8 cellular contexts compared by ENCODE assay signal in genomic region chr6:31660998-31661866, GRCh38. TPM values are rescaled to one million over a fixed set of nuclear protein-coding genes. Genes with fewer than 3 reads are reported as not detected.
DNase-seq lines count a peak whose midpoint lies in the region; ATAC-seq, FAIRE-seq and TF ChIP-seq lines count a peak whose summit lies in the region.

No MANE protein-coding gene starts in this region.

- peak overlapping the region; percentile 89 for H3K27ac Mint-ChIP-seq in Caco-2 (ENCODE audit: unreplicated experiment)
- peak overlapping the region; percentile 92 for H3K27ac Mint-ChIP-seq in osteocyte (ENCODE audit: unreplicated experiment)

- peaks cover 81% of the 10 kb centered on the region for H3K36me3 Mint-ChIP-seq in Caco-2 (ENCODE audit: insufficient read depth, unreplicated experiment)
- peaks cover 12% of the 10 kb centered on the region for H3K36me3 Mint-ChIP-seq in osteocyte (ENCODE audit: unreplicated experiment)

- H3K27me3 Mint-ChIP-seq in Caco-2 (ENCODE audit: insufficient read depth, unreplicated experiment) (no peaks in the 10 kb centered on the region), osteocyte (ENCODE audit: unreplicated experiment) (no peaks in the 10 kb centered on the region)

- H3K36me3 ChIP-seq in Caco-2 (ENCODE audit: control insufficient read depth, insufficient read depth, low read length) (peaks cover 9% of the 10 kb centered on the region), OCI-LY1 (ENCODE audit: insufficient read depth, low read length) (peaks cover 19% of the 10 kb centered on the region; the same call in 1 of the 2 replicates), endothelial cell of umbilical vein (ENCODE audit: control insufficient read depth in 2 of 2, extremely low read depth in 1 of 2, insufficient read depth in 2 of 2, low read length in 2 of 2) (peaks cover 3 to 4% of the 10 kb centered on the region in 2 experiments)

- H3K27ac ChIP-seq in OCI-LY1 (ENCODE audit: low read depth, low read length, poor library complexity, severe bottlenecking), result peak overlapping the region; percentile 38
- H3K27ac ChIP-seq in endothelial cell of umbilical vein (ENCODE audit: insufficient read depth, low read depth, low read length), result peak overlapping the region; percentile 33

- H3K4me1 Mint-ChIP-seq in Caco-2 (ENCODE audit: low read depth, unreplicated experiment) (peaks cover 45% of the 10 kb centered on the region), osteocyte (ENCODE audit: unreplicated experiment) (peaks cover 59% of the 10 kb centered on the region)

- H3K4me3 Mint-ChIP-seq in Caco-2 (ENCODE audit: unreplicated experiment) (peak overlapping the region; percentile 88), osteocyte (ENCODE audit: unreplicated experiment) (peak overlapping the region; percentile 82)

- no peaks in the 10 kb centered on the region for H3F3A ChIP-seq in OCI-LY1 (ENCODE audit: insufficient read depth, low read length)

- peak overlapping the region; percentile 97 for H3K4me2 ChIP-seq in OCI-LY1 (ENCODE audit: low read length)
- H3K4me2 ChIP-seq in endothelial cell of umbilical vein (ENCODE audit: insufficient read depth, low read length), result peak overlapping the region; percentile 67

- TF ChIP-seq CTCF in Caco-2 (IDR thresholded peaks at IDR 0.05; ENCODE audit: insufficient read depth in 1 of 2, low read depth in 1 of 2, low read length in 1 of 2, severe bottlenecking in 1 of 2, unreplicated experiment in 1 of 2) (no peak), OCI-LY1 (IDR thresholded peaks at IDR 0.05; ENCODE audit: low read length) (no peak), endothelial cell of umbilical vein (IDR thresholded peaks at IDR 0.05; ENCODE audit: extremely low read depth in 1 of 2, insufficient read depth in 1 of 2, low read depth in 1 of 2, low read length in 2 of 2) (no peak), osteocyte (IDR thresholded peaks at IDR 0.05) (no peak)

- H3K9me3 ChIP-seq in Caco-2, result no peaks in the 10 kb centered on the region
- H3K9me3 ChIP-seq in OCI-LY1 (ENCODE audit: low read length), result no peaks in the 10 kb centered on the region
- no peaks in the 10 kb centered on the region for H3K9me3 ChIP-seq in endothelial cell of umbilical vein (replicated peaks; ENCODE audit: control insufficient read depth, insufficient read depth, low read length)

- CTCF ChIA-PET in Caco-2 (lab: Charles Lee) (interaction anchor here (0.7 to 1.3 kb wide), 5 partner anchors 9 to 154 kb away, joined by 3 to 6 read pairs (median 3); partner anchors contain the start of genes BAG6, HSPA1A and HSPA1L), endothelial cell of umbilical vein (lab: Charles Lee) (interaction anchor here (0.9 to 5.7 kb wide), 4 partner anchors 9 to 120 kb away, joined by 3 to 38 read pairs (median 3); partner anchors contain the start of gene BAG6)

- no peaks in the 10 kb centered on the region for H4K20me1 ChIP-seq in OCI-LY1 (ENCODE audit: insufficient read depth, low read length)
- H4K20me1 ChIP-seq in endothelial cell of umbilical vein (replicated peaks; ENCODE audit: control insufficient read depth, extremely low read depth, insufficient read depth, low read length), result no peaks in the 10 kb centered on the region

- peaks cover 25% of the 10 kb centered on the region for H3K4me1 ChIP-seq in Caco-2
- H3K4me1 ChIP-seq in OCI-LY1 (ENCODE audit: insufficient read depth, low read length, severe bottlenecking), result peaks cover 60% of the 10 kb centered on the region
- H3K4me1 ChIP-seq in endothelial cell of umbilical vein (ENCODE audit: control insufficient read depth, extremely low read depth, insufficient read depth, low read length), result peaks cover 44% of the 10 kb centered on the region

- DNase-seq in Caco-2 (no peak), endothelial cell of umbilical vein (ENCODE audit: low read depth, low spot score) (no peak), osteocyte (ENCODE audit: extremely low spot score, unreplicated experiment) (no peak), HK-2 (ENCODE audit: unreplicated experiment) (no peak)
- no peak for DNase-seq in stimulated activated naive CD4-positive, alpha-beta T cell treated with Interleukin-2 at 50 U/mL for 16 hours (lab: John Stamatoyannopoulos, UW)

- dilution Hi-C loops in endothelial cell of umbilical vein (cut with MboI; ENCODE audit: extremely low pct_ligation_motif_present, low sequenced_read_pairs), result no loop called here

- H2AFZ ChIP-seq in OCI-LY1 (ENCODE audit: low read length), result no peak overlapping the region
- peak overlapping the region; percentile 52 for H2AFZ ChIP-seq in endothelial cell of umbilical vein (ENCODE audit: low read depth, low read length)

- H3K9me2 ChIP-seq in OCI-LY1 (ENCODE audit: low read depth, low read length), result no peaks in the 10 kb centered on the region

- no peaks in the 10 kb centered on the region for H3K9me1 ChIP-seq in endothelial cell of umbilical vein (replicated peaks; ENCODE audit: control insufficient read depth, extremely low read depth, insufficient read depth, low read length)

- H3K79me2 ChIP-seq in OCI-LY1 (ENCODE audit: insufficient read depth, low read length) (peaks cover 20% of the 10 kb centered on the region), endothelial cell of umbilical vein (ENCODE audit: control insufficient read depth, insufficient read depth, low read length) (peaks cover 32% of the 10 kb centered on the region)

- FAIRE-seq in endothelial cell of umbilical vein (lab: Jason Lieb, UNC), result peak; percentile 63

- H3K9ac ChIP-seq in OCI-LY1 (ENCODE audit: low read length) (peak overlapping the region; percentile 94), endothelial cell of umbilical vein (replicated peaks; ENCODE audit: extremely low read depth, insufficient read depth, low read length) (peak overlapping the region; percentile 82)

- no peaks in the 10 kb centered on the region for H3K27me3 ChIP-seq in Caco-2 (replicated peaks; ENCODE audit: control insufficient read depth, insufficient read depth, low read length)
- H3K27me3 ChIP-seq in OCI-LY1 (ENCODE audit: insufficient read depth, low read length), result no peaks in the 10 kb centered on the region
- H3K27me3 ChIP-seq in endothelial cell of umbilical vein (ENCODE audit: control insufficient read depth in 2 of 2, insufficient read depth in 2 of 2, low read length in 2 of 2), result no peaks in the 10 kb centered on the region

- BruUV-seq in Caco-2 (replicated peaks; lab: Mats Ljungman, UMichigan) (no TSS peak), endothelial cell of umbilical vein (replicated peaks; lab: Mats Ljungman, UMichigan) (no TSS peak)

- H3K4me3 ChIP-seq in Caco-2 (ENCODE audit: low read depth, low read length) (peak overlapping the region; percentile 53), OCI-LY1 (ENCODE audit: low read depth, low read length, poor library complexity, severe bottlenecking) (peak overlapping the region; percentile 89), endothelial cell of umbilical vein (replicated peaks in 1 of 3; ENCODE audit: insufficient read depth in 1 of 3, low read depth in 1 of 3, low read length in 3 of 3) (peak overlapping the region; percentile 30 to 70 (median 33))

- ATAC-seq in GM18505 (IDR thresholded peaks at IDR 0.05; ENCODE audit: unreplicated experiment) (no peak), HG02885 (IDR thresholded peaks at IDR 0.05; ENCODE audit: poor library complexity, unreplicated experiment) (no peak)

- intact Hi-C loops in Caco-2 (cut with micrococcal nuclease; ENCODE audit: unreplicated experiment) (loop anchor here (1.0 kb wide), 1 partner anchor 9 kb away; the partner anchor contains the start of gene BAG6), endothelial cell of umbilical vein (cut with micrococcal nuclease) (loop anchor here (1.0 to 10.0 kb wide), 4 partner anchors 9 to 534 kb away; partner anchors contain the start of genes BAG6, GPSM3 and PBX2)

- H3K9me3 Mint-ChIP-seq in Caco-2 (ENCODE audit: unreplicated experiment), result no peaks in the 10 kb centered on the region
- no peaks in the 10 kb centered on the region for H3K9me3 Mint-ChIP-seq in osteocyte (ENCODE audit: unreplicated experiment)

- TF ChIP-seq POLR2A in endothelial cell of umbilical vein (IDR thresholded peaks at IDR 0.05; ENCODE audit: low read depth, low read length), result no peak
- no peak for TF ChIP-seq POLR2A in GM18505 (IDR thresholded peaks at IDR 0.05; ENCODE audit: borderline replicate concordance, extremely low read depth, insufficient read depth, insufficient read length)

- POLR2A ChIA-PET in Caco-2 (lab: Charles Lee), result interaction anchor here (0.6 to 2.4 kb wide), 14 partner anchors 9 to 1310 kb away, joined by 3 to 17 read pairs (median 4); partner anchors contain the start of genes BAG6, DDX39B, MSH5 and NEU1
- POLR2A ChIA-PET in endothelial cell of umbilical vein (lab: Charles Lee), result interaction anchor here (1.0 to 2.1 kb wide), 3 partner anchors 9 to 166 kb away, joined by 3 to 13 read pairs (median 4); partner anchors contain the start of genes BAG6, HSPA1B and PRRC2A

RNA-seq across cellular contexts. Expression of gene C6orf47, which starts 0.7 kb away (rescaled TPM):
- total RNA-seq in Caco-2 (2022) (19.4 and 19.7 TPM in 2 replicates), endothelial cell of umbilical vein (12.8 and 15.0 TPM in 2 replicates), osteocyte (21.5 and 23.0 TPM in 2 replicates)
- polyA plus RNA-seq in endothelial cell of umbilical vein, result 5.6 and 5.8 TPM in 2 replicates
- 9.6 and 10.2 TPM in 2 replicates for polyA plus RNA-seq in endothelial cell of umbilical vein (2011; cell fraction: cytosol; rRNA removed)
- 7.1 and 7.6 TPM in 2 replicates for polyA plus RNA-seq in endothelial cell of umbilical vein (2011; cell fraction: nucleus; rRNA removed)
- 9.6 and 9.8 TPM in 2 replicates for polyA plus RNA-seq in endothelial cell of umbilical vein (2012)
- polyA minus RNA-seq in endothelial cell of umbilical vein, result 6.8 and 7.2 TPM in 2 replicates
- 6.7 TPM for polyA minus RNA-seq in endothelial cell of umbilical vein (2011; cell fraction: cytosol; rRNA and poly(A)+ RNA removed)
- 4.3 and 7.1 TPM in 2 replicates for polyA minus RNA-seq in endothelial cell of umbilical vein (2011; cell fraction: nucleus; rRNA and poly(A)+ RNA removed)

RNA-seq across cellular contexts. Expression of gene GPANK1, which starts 3.6 kb away (rescaled TPM):
- total RNA-seq in Caco-2 (2022) (20.3 TPM in 2 replicates), endothelial cell of umbilical vein (11.7 and 12.6 TPM in 2 replicates), osteocyte (17.0 and 18.7 TPM in 2 replicates)
- 13.3 and 17.5 TPM in 2 replicates for polyA plus RNA-seq in endothelial cell of umbilical vein
- 11.8 and 16.0 TPM in 2 replicates for polyA plus RNA-seq in endothelial cell of umbilical vein (2011; cell fraction: cytosol; rRNA removed)
- polyA plus RNA-seq in endothelial cell of umbilical vein (2011; cell fraction: nucleus; rRNA removed), result 10.5 and 12.5 TPM in 2 replicates
- 7.3 and 7.5 TPM in 2 replicates for polyA plus RNA-seq in endothelial cell of umbilical vein (2012)
- polyA minus RNA-seq in endothelial cell of umbilical vein, result 3.6 and 4.5 TPM in 2 replicates
- 12.7 TPM for polyA minus RNA-seq in endothelial cell of umbilical vein (2011; cell fraction: cytosol; rRNA and poly(A)+ RNA removed)
- polyA minus RNA-seq in endothelial cell of umbilical vein (2011; cell fraction: nucleus; rRNA and poly(A)+ RNA removed), result 5.0 and 6.1 TPM in 2 replicates

RNA-seq across cellular contexts. Expression of gene CSNK2B, which starts 4.6 kb away (rescaled TPM):
- total RNA-seq in Caco-2 (2022) (219 and 221 TPM in 2 replicates), endothelial cell of umbilical vein (206 and 214 TPM in 2 replicates), osteocyte (142 and 163 TPM in 2 replicates)
- 159 and 160 TPM in 2 replicates for polyA plus RNA-seq in endothelial cell of umbilical vein
- polyA plus RNA-seq in endothelial cell of umbilical vein (2011; cell fraction: cytosol; rRNA removed), result 125 and 156 TPM in 2 replicates
- polyA plus RNA-seq in endothelial cell of umbilical vein (2011; cell fraction: nucleus; rRNA removed), result 244 and 270 TPM in 2 replicates
- polyA plus RNA-seq in endothelial cell of umbilical vein (2012), result 223 and 277 TPM in 2 replicates
- 113 and 119 TPM in 2 replicates for polyA minus RNA-seq in endothelial cell of umbilical vein
- polyA minus RNA-seq in endothelial cell of umbilical vein (2011; cell fraction: cytosol; rRNA and poly(A)+ RNA removed), result 83.8 TPM
- polyA minus RNA-seq in endothelial cell of umbilical vein (2011; cell fraction: nucleus; rRNA and poly(A)+ RNA removed), result 54.0 and 68.9 TPM in 2 replicates

RNA-seq across cellular contexts. Expression of gene APOM, which starts 5.5 kb away (rescaled TPM):
- total RNA-seq in Caco-2 (2022) (14.8 and 15.8 TPM in 2 replicates), endothelial cell of umbilical vein (0.97 TPM in 1 of 2 replicates, not detected in the other), osteocyte (2.2 and 4.0 TPM in 2 replicates)
- polyA plus RNA-seq in endothelial cell of umbilical vein, result 2.5 and 2.6 TPM in 2 replicates
- 1.5 and 2.9 TPM in 2 replicates for polyA plus RNA-seq in endothelial cell of umbilical vein (2011; cell fraction: cytosol; rRNA removed)
- polyA plus RNA-seq in endothelial cell of umbilical vein (2011; cell fraction: nucleus; rRNA removed), result 1.1 and 1.9 TPM in 2 replicates
- 0.59 and 0.74 TPM in 2 replicates for polyA plus RNA-seq in endothelial cell of umbilical vein (2012)
- 0.83 TPM in 1 of 2 replicates, not detected in the other for polyA minus RNA-seq in endothelial cell of umbilical vein
- polyA minus RNA-seq in endothelial cell of umbilical vein (2011; cell fraction: cytosol; rRNA and poly(A)+ RNA removed), result 2.2 TPM
- polyA minus RNA-seq in endothelial cell of umbilical vein (2011; cell fraction: nucleus; rRNA and poly(A)+ RNA removed), result not detected in 2 replicates

RNA-seq across cellular contexts. Expression of gene LY6G5B, which starts 8.5 kb away (rescaled TPM):
- 13.9 and 17.5 TPM in 2 replicates for total RNA-seq in Caco-2 (2022)
- total RNA-seq in endothelial cell of umbilical vein, result 23.9 and 25.0 TPM in 2 replicates
- polyA plus RNA-seq in endothelial cell of umbilical vein, result 13.7 and 15.4 TPM in 2 replicates
- polyA plus RNA-seq in endothelial cell of umbilical vein (2011; cell fraction: cytosol; rRNA removed), result 1.9 and 2.7 TPM in 2 replicates
- 151 and 157 TPM in 2 replicates for polyA plus RNA-seq in endothelial cell of umbilical vein (2011; cell fraction: nucleus; rRNA removed)
- 15.8 and 17.1 TPM in 2 replicates for polyA plus RNA-seq in endothelial cell of umbilical vein (2012)
- polyA minus RNA-seq in endothelial cell of umbilical vein, result 21.8 and 22.5 TPM in 2 replicates
- polyA minus RNA-seq in endothelial cell of umbilical vein (2011; cell fraction: cytosol; rRNA and poly(A)+ RNA removed), result 1.3 TPM
- polyA minus RNA-seq in endothelial cell of umbilical vein (2011; cell fraction: nucleus; rRNA and poly(A)+ RNA removed), result 21.4 and 25.6 TPM in 2 replicates
- 14.0 and 17.6 TPM in 2 replicates for total RNA-seq in osteocyte

Comparison
In these comparisons a context has a peak if more than half of its experiments do, and no peak if none do; other contexts are left out.
1. H3K4me3 ChIP-seq: peak in every context shown above with its lines; median percentile 89 in OCI-LY1; 53 in Caco-2; 33 in endothelial cell of umbilical vein.